28 cellular contexts compared by ENCODE assay signal in the genomic region with DNA sequence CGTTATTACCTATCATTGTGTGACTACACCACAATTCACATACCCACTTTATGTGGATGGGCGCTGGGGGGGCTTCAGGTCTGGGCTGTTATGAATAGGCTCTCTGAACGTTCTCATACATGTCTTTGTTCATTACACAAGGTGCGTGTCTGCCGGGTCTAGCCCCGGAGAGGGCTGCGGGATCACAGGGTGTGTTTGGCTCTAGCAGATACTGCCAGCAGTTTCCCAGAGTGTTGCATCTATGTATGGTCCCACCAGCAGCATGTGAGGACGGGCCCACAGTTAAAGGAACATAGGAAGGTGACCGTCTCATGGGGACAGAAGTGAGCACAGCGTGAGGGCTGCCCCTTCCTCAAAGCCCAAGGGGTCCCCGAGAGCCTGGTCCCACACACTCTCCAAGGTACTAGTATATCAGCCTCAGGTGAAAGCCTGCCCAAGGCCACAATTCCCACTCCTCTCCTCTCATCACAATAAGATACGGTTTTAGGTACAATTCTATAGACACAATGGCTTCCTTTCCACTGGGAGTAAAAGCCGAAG. TPM values are rescaled to one million over a fixed set of nuclear protein-coding genes. Genes with fewer than 3 reads are reported as not detected.
"Had no signal": no experiment of that assay in that cellular context is flagged by ENCODE, and none has a peak within 500 bp of the region (broad histone marks: within the 10 kb centered on the region; RNA-seq: fewer than 3 reads in every experiment).

No MANE protein-coding gene starts in this region.

- H3K4me3 ChIP-seq: coronary artery, esophagus muscularis mucosa, gastroesophageal sphincter, heart left ventricle, hepatocyte, left lung, lung, prostate gland, right atrium auricular region, smooth muscle cell, stomach, tibial artery, uterus had no signal

- H3K36me3 ChIP-seq: esophagus muscularis mucosa, gastroesophageal sphincter, heart left ventricle, prostate gland, right atrium auricular region, uterus had no signal

- H3K79me2 ChIP-seq: hepatocyte, parathyroid adenoma had no signal

- H3K36me3 Mint-ChIP-seq: natural killer cell, type B pancreatic cell had no signal

- H3K9me3 Mint-ChIP-seq: memory B cell; natural killer cell; stimulated activated effector memory CD8-positive, alpha-beta T cell treated with anti-CD3 and anti-CD28 coated beads, Interleukin-12 subunit alpha, Interleukin-12 subunit beta, amount 100 ng/mL, for 72 hours; type B pancreatic cell had no signal

- H3K27ac ChIP-seq: coronary artery, esophagus muscularis mucosa, foreskin keratinocyte, gastroesophageal sphincter, heart left ventricle, hepatocyte, left lung, parathyroid adenoma, prostate gland, right atrium auricular region, stomach, tibial artery, uterus had no signal

- H3K27ac Mint-ChIP-seq: memory B cell; natural killer cell; stimulated activated effector memory CD8-positive, alpha-beta T cell treated with anti-CD3 and anti-CD28 coated beads, Interleukin-12 subunit alpha, Interleukin-12 subunit beta, amount 100 ng/mL, for 72 hours; type B pancreatic cell had no signal

- H3K9ac ChIP-seq: parathyroid adenoma had no signal

- H3K9me3 ChIP-seq: esophagus muscularis mucosa, gastroesophageal sphincter, heart left ventricle, left lung, prostate gland, right atrium auricular region, stomach, tibial artery, uterus had no signal

- H3K27me3 ChIP-seq: foreskin keratinocyte, hepatocyte, right atrium auricular region, stomach, uterus had no signal

- H3K4me1 ChIP-seq: foreskin keratinocyte, gastroesophageal sphincter, heart left ventricle, left lung, parathyroid adenoma, prostate gland, right atrium auricular region, stomach, tibial artery, uterus had no signal

- H3K4me3 Mint-ChIP-seq: memory B cell; natural killer cell; stimulated activated effector memory CD8-positive, alpha-beta T cell treated with anti-CD3 and anti-CD28 coated beads, Interleukin-12 subunit alpha, Interleukin-12 subunit beta, amount 100 ng/mL, for 72 hours; type B pancreatic cell had no signal

- H3K4me1 Mint-ChIP-seq: memory B cell, natural killer cell had no signal

- H2AFZ ChIP-seq: hepatocyte, parathyroid adenoma had no signal

- ATAC-seq: foreskin keratinocyte; gastroesophageal sphincter; heart left ventricle; left cardiac atrium; left lung; natural killer cell; sciatic nerve; stimulated activated effector memory CD8-positive, alpha-beta T cell treated with anti-CD3 and anti-CD28 coated beads, Interleukin-12 subunit alpha, Interleukin-12 subunit beta, amount 100 ng/mL, for 72 hours had no signal

- H3K4me2 ChIP-seq: hepatocyte, smooth muscle cell had no signal

- DNase-seq: dermis blood vessel endothelial cell; effector memory CD4-positive, alpha-beta T cell; left cardiac atrium; left lung; natural killer cell; stimulated activated CD4-positive, alpha-beta T cell treated with anti-CD3 and anti-CD28 coated beads, Interleukin-2, amount 100 ng/mL, for 24 hours; stimulated activated CD4-positive, alpha-beta T cell treated with anti-CD3 and anti-CD28 coated beads, Interleukin-4, amount 100 ng/mL, for 24 hours; stimulated activated naive CD4-positive, alpha-beta T cell treated with Interleukin-2 at 50 U/mL for 16 hours; stomach; uterus had no signal

- H3K27me3 Mint-ChIP-seq: memory B cell had no signal

- FAIRE-seq: endothelial cell of umbilical vein had no signal

RNA-seq across cellular contexts. Expression of gene TFCP2L1, which starts 48.8 kb away (rescaled TPM):
- total RNA-seq: endothelial cell of umbilical vein, fibroblast of lung had no signal
- polyA plus RNA-seq: endothelial cell of umbilical vein, fibroblast of lung, smooth muscle cell had no signal
